Comparison of ENCODE assay signal across 1 cellular context in genomic region chr6:3742426-3743344, GRCh38.
TF ChIP-seq lines count a peak whose summit lies in the region.

No MANE protein-coding gene starts in this region.

TF ChIP-seq in HepG2, 621 proteins besides CTCF, POLR2A, EP300 and RAD21 (continued from another document and continues in another):
- TF ChIP-seq PAXIP1 (CRISPR knock-in tag; conservative IDR thresholded peaks at IDR 0.05): peak; percentile 72
- no peak for TF ChIP-seq ZNF333 (CRISPR knock-in tag; IDR thresholded peaks at IDR 0.05; ENCODE audit: borderline replicate concordance)
- TF ChIP-seq PBX2 (CRISPR knock-in tag; IDR thresholded peaks at IDR 0.05): no peak
- TF ChIP-seq ZIK1 (CRISPR knock-in tag; IDR thresholded peaks at IDR 0.05; ENCODE audit: borderline replicate concordance, low read depth): no peak
- no peak for TF ChIP-seq ZNF34 (CRISPR knock-in tag; IDR thresholded peaks at IDR 0.05; ENCODE audit: borderline replicate concordance)
- no peak for TF ChIP-seq E2F2 (CRISPR knock-in tag; IDR thresholded peaks at IDR 0.05; ENCODE audit: borderline replicate concordance)
- TF ChIP-seq ZNF550 (CRISPR knock-in tag; IDR thresholded peaks at IDR 0.05; ENCODE audit: borderline replicate concordance): no peak
- TF ChIP-seq ZNF275 (CRISPR knock-in tag; IDR thresholded peaks at IDR 0.05; ENCODE audit: borderline replicate concordance): no peak
- no peak for TF ChIP-seq REST (IDR thresholded peaks at IDR 0.05; ENCODE audit: borderline replicate concordance in 1 of 2, low read depth in 1 of 2, low read length in 2 of 2)
- TF ChIP-seq KAT7 (CRISPR knock-in tag; IDR thresholded peaks at IDR 0.05; ENCODE audit: borderline replicate concordance): no peak
- TF ChIP-seq ZBTB7B (CRISPR knock-in tag; IDR thresholded peaks at IDR 0.05): peak; percentile 53; the same call in 1 of the 2 replicates
- no peak for TF ChIP-seq TBL1XR1 (IDR thresholded peaks at IDR 0.05; ENCODE audit: borderline replicate concordance, low read length, partially characterized antibody)
- no peak for TF ChIP-seq YEATS4 (CRISPR knock-in tag; IDR thresholded peaks at IDR 0.05; ENCODE audit: borderline replicate concordance)
- TF ChIP-seq HMGA1 (CRISPR knock-in tag; conservative IDR thresholded peaks at IDR 0.05): no peak
- TF ChIP-seq RAD51 (IDR thresholded peaks at IDR 0.05; ENCODE audit: borderline replicate concordance): no peak
- peak; percentile 74; the same call in 1 of the 2 replicates for TF ChIP-seq ZGPAT (CRISPR knock-in tag; IDR thresholded peaks at IDR 0.05)
- TF ChIP-seq ZNF597 (CRISPR knock-in tag; IDR thresholded peaks at IDR 0.05): no peak
- no peak for TF ChIP-seq PAWR (CRISPR knock-in tag; IDR thresholded peaks at IDR 0.05; ENCODE audit: borderline replicate concordance)
- TF ChIP-seq ZNF414 (CRISPR knock-in tag; IDR thresholded peaks at IDR 0.05): peak; percentile 74; the same call in 1 of the 2 replicates
- TF ChIP-seq SKIL (CRISPR knock-in tag; IDR thresholded peaks at IDR 0.05; ENCODE audit: borderline replicate concordance): no peak
- peak; percentile 58; the same call in 1 of the 2 replicates for TF ChIP-seq MTA1 (CRISPR knock-in tag; IDR thresholded peaks at IDR 0.05; ENCODE audit: borderline replicate concordance)
- TF ChIP-seq PITX1 (CRISPR knock-in tag; IDR thresholded peaks at IDR 0.05): peak; percentile 43; the same call in 1 of the 2 replicates
- TF ChIP-seq MBNL3 (CRISPR knock-in tag; conservative IDR thresholded peaks at IDR 0.05): no peak
- no peak for TF ChIP-seq ZNF350 (CRISPR knock-in tag; IDR thresholded peaks at IDR 0.05; ENCODE audit: borderline replicate concordance, low read depth)
- no peak for TF ChIP-seq CAMTA2 (CRISPR knock-in tag; IDR thresholded peaks at IDR 0.05; ENCODE audit: borderline replicate concordance)
- TF ChIP-seq ZNF639 (CRISPR knock-in tag; conservative IDR thresholded peaks at IDR 0.05): peak; percentile 23; the same call in 1 of the 2 replicates
- no peak for TF ChIP-seq HNRNPH1 (optimal IDR thresholded peaks at IDR 0.05; ENCODE audit: low read depth, low read length)
- TF ChIP-seq STAG1 (CRISPR knock-in tag; IDR thresholded peaks at IDR 0.05): peak; percentile 99
- no peak for TF ChIP-seq ZNF224 (CRISPR knock-in tag; IDR thresholded peaks at IDR 0.05)
- 0 out of 2 replicates have a peak, but pooled peaks have one; percentile 7 for TF ChIP-seq ARHGAP35 (CRISPR knock-in tag; IDR thresholded peaks at IDR 0.05; ENCODE audit: borderline replicate concordance)
- no peak for TF ChIP-seq ZNF317 (CRISPR knock-in tag; IDR thresholded peaks at IDR 0.05)
- no peak for TF ChIP-seq DNMT1 (CRISPR knock-in tag; IDR thresholded peaks at IDR 0.05)
- TF ChIP-seq NPAS2 (CRISPR knock-in tag; IDR thresholded peaks at IDR 0.05; ENCODE audit: borderline replicate concordance): no peak
- TF ChIP-seq ZMYM3 (CRISPR knock-in tag; IDR thresholded peaks at IDR 0.05): no peak
- TF ChIP-seq IKZF1 (IDR thresholded peaks at IDR 0.05): no peak
- TF ChIP-seq ZNF761 (CRISPR knock-in tag; conservative IDR thresholded peaks at IDR 0.05): peak; percentile 24; the same call in 1 of the 2 replicates
- TF ChIP-seq ZSCAN5A (CRISPR knock-in tag; IDR thresholded peaks at IDR 0.05; ENCODE audit: borderline replicate concordance): no peak; the same call in 1 of the 2 replicates
- no peak; the same call in 1 of the 2 replicates for TF ChIP-seq MAX (IDR thresholded peaks at IDR 0.05)
- TF ChIP-seq PAX8 (CRISPR knock-in tag; IDR thresholded peaks at IDR 0.05; ENCODE audit: borderline replicate concordance): no peak
- TF ChIP-seq ZNF260 (CRISPR knock-in tag; IDR thresholded peaks at IDR 0.05; ENCODE audit: borderline replicate concordance, low read depth): no peak
